In genomic region chr9:87540444-87541105, GRCh38 we compare ENCODE assay signal across 15 cellular contexts. TPM values are rescaled to one million over a fixed set of nuclear protein-coding genes. Genes with fewer than 3 reads are reported as not detected.
DNase-seq lines count a peak whose midpoint lies in the region; ATAC-seq and TF ChIP-seq lines count a peak whose summit lies in the region.
"Had no signal": no experiment of that assay in that cellular context is flagged by ENCODE, and none has a peak within 500 bp of the region (broad histone marks: within the 10 kb centered on the region; RNA-seq: fewer than 3 reads in every experiment).

No MANE protein-coding gene starts in this region.

- no peak overlapping the region for H3K27ac ChIP-seq in right lobe of liver
- H3K27ac ChIP-seq: 22Rv1; BLaER1 treated with 17β-estradiol and CSF1 and Interleukin-3, amounts not matched to agents 10 nM and 100 nM had no signal

- H3K4me1 Mint-ChIP-seq in WTC11 (peaks cover 29% of the 10 kb centered on the region), chondrocyte (ENCODE audit: low read depth) (peaks cover 44% of the 10 kb centered on the region)
- H3K4me1 Mint-ChIP-seq in activated naive CD4-positive, alpha-beta T cell treated with anti-CD3 and anti-CD28 coated beads, Interleukin-2, amount 10 ng/mL, durations not matched to agents 7 days and 5 days: no peaks in the 10 kb centered on the region

- intact Hi-C loops in right lobe of liver (cut with DNase I): no loop called here

- ATAC-seq in WTC11: no peak
- no peak for ATAC-seq in right lobe of liver

- TF ChIP-seq CTCF in AG10803 (conservative IDR thresholded peaks at IDR 0.05; ENCODE audit: low read length) (no peak), WTC11 (IDR thresholded peaks at IDR 0.05) (no peak), chondrocyte (IDR thresholded peaks at IDR 0.05) (no peak), right lobe of liver (IDR thresholded peaks at IDR 0.05) (no peak)

- peak; percentile 3 for DNase-seq in AG10803 (ENCODE audit: low read depth)
- no peak for DNase-seq in WTC11 (ENCODE audit: low spot score)
- no peak for DNase-seq in chondrocyte (ENCODE audit: low spot score)
- DNase-seq in iris pigment epithelial cell (ENCODE audit: low read depth): peak; percentile 70
- DNase-seq in activated naive CD4-positive, alpha-beta T cell treated with anti-CD3 and anti-CD28 coated beads, Interleukin-2, amount 10 ng/mL, durations not matched to agents 7 days and 5 days: no peak
- DNase-seq in NCI-H1417 (lab: John Stamatoyannopoulos, UW): no peak
- DNase-seq in NCI-H510A treated with DMSO at 0.1 percent for 48 hours (lab: John Stamatoyannopoulos, UW): no peak
- DNase-seq in right lobe of liver: no peak
- DNase-seq: CD4-positive, CD25-positive, alpha-beta regulatory T cell; DMS53; EL; GOT3; H9 had no signal

- H3K27ac Mint-ChIP-seq in WTC11 (0 out of 2 replicates have a peak overlapping the region, but pooled peaks have one; percentile 8), chondrocyte (ENCODE audit: unreplicated experiment) (peak overlapping the region; percentile 53)
- no peak overlapping the region for H3K27ac Mint-ChIP-seq in activated naive CD4-positive, alpha-beta T cell treated with anti-CD3 and anti-CD28 coated beads, Interleukin-2, amount 10 ng/mL, durations not matched to agents 7 days and 5 days
- H3K27ac Mint-ChIP-seq: CD4-positive, CD25-positive, alpha-beta regulatory T cell had no signal

- no peaks in the 10 kb centered on the region for H3K27me3 Mint-ChIP-seq in WTC11 (ENCODE audit: low read depth)
- H3K27me3 Mint-ChIP-seq in chondrocyte (ENCODE audit: low read depth): no peaks in the 10 kb centered on the region
- peaks cover 6% of the 10 kb centered on the region for H3K27me3 Mint-ChIP-seq in activated naive CD4-positive, alpha-beta T cell treated with anti-CD3 and anti-CD28 coated beads, Interleukin-2, amount 10 ng/mL, durations not matched to agents 7 days and 5 days
- H3K27me3 Mint-ChIP-seq: CD4-positive, CD25-positive, alpha-beta regulatory T cell had no signal

- 73% methylated on average over 8 of the region's 8 CpGs for WGBS in right lobe of liver (ENCODE audit: insufficient coverage, low coverage, low lambda C conversion rate, missing lambda C conversion rate)

- POLR2A ChIA-PET in WTC11 (lab: Charles Lee): interaction anchor here (0.7 kb wide), 1 partner anchor 9 kb away, joined by 6 read pairs; no protein-coding TSS in a partner anchor

- H3K9me3 Mint-ChIP-seq in WTC11 (no peaks in the 10 kb centered on the region), chondrocyte (ENCODE audit: low read depth) (no peaks in the 10 kb centered on the region)
- H3K9me3 Mint-ChIP-seq in activated naive CD4-positive, alpha-beta T cell treated with anti-CD3 and anti-CD28 coated beads, Interleukin-2, amount 10 ng/mL, durations not matched to agents 7 days and 5 days: no peaks in the 10 kb centered on the region
- H3K9me3 Mint-ChIP-seq: H9 had no signal

- no peak overlapping the region for H3K4me3 ChIP-seq in AG10803 (ENCODE audit: low read length)
- H3K4me3 ChIP-seq in right lobe of liver: no peak overlapping the region
- H3K4me3 ChIP-seq: BLaER1 treated with 17β-estradiol and CSF1 and Interleukin-3, amounts not matched to agents 10 nM and 100 nM had no signal

- no peaks in the 10 kb centered on the region for H3K4me1 ChIP-seq in right lobe of liver

- H3K9me3 ChIP-seq in right lobe of liver: no peaks in the 10 kb centered on the region
- H3K9me3 ChIP-seq: BLaER1 treated with 17β-estradiol and CSF1 and Interleukin-3, amounts not matched to agents 10 nM and 100 nM had no signal

- no peak overlapping the region for H3K4me3 Mint-ChIP-seq in WTC11
- no peak overlapping the region for H3K4me3 Mint-ChIP-seq in chondrocyte (ENCODE audit: unreplicated experiment)
- no peak overlapping the region for H3K4me3 Mint-ChIP-seq in activated naive CD4-positive, alpha-beta T cell treated with anti-CD3 and anti-CD28 coated beads, Interleukin-2, amount 10 ng/mL, durations not matched to agents 7 days and 5 days
- H3K4me3 Mint-ChIP-seq: CD4-positive, CD25-positive, alpha-beta regulatory T cell; H9 had no signal

- CTCF ChIA-PET in WTC11 (lab: Charles Lee): no interaction called here
- CTCF ChIA-PET in activated naive CD4-positive, alpha-beta T cell treated with anti-CD3 and anti-CD28 coated beads, Interleukin-2, amount 10 ng/mL, durations not matched to agents 7 days and 5 days (lab: Charles Lee): no interaction called here

- H3K27me3 ChIP-seq in right lobe of liver: no peaks in the 10 kb centered on the region
- H3K27me3 ChIP-seq: BLaER1 treated with 17β-estradiol and CSF1 and Interleukin-3, amounts not matched to agents 10 nM and 100 nM had no signal

- H3K36me3 Mint-ChIP-seq in WTC11: peaks cover 19% of the 10 kb centered on the region
- H3K36me3 Mint-ChIP-seq in chondrocyte (ENCODE audit: low read depth): peaks cover 7% of the 10 kb centered on the region
- H3K36me3 Mint-ChIP-seq in activated naive CD4-positive, alpha-beta T cell treated with anti-CD3 and anti-CD28 coated beads, Interleukin-2, amount 10 ng/mL, durations not matched to agents 7 days and 5 days: no peaks in the 10 kb centered on the region
- H3K36me3 Mint-ChIP-seq: CD4-positive, CD25-positive, alpha-beta regulatory T cell had no signal

- TF ChIP-seq POLR2A in right lobe of liver (IDR thresholded peaks at IDR 0.05): no peak

- no peaks in the 10 kb centered on the region for H3K36me3 ChIP-seq in right lobe of liver

TF ChIP-seq in WTC11, 78 proteins besides CTCF, POLR2A, EP300 and RAD21 (continues in another document):
- TF ChIP-seq ZBTB43 (CRISPR knock-in tag; IDR thresholded peaks at IDR 0.05): no peak
- TF ChIP-seq ZNF512 (CRISPR knock-in tag; IDR thresholded peaks at IDR 0.05; ENCODE audit: borderline replicate concordance): no peak
- no peak for TF ChIP-seq IRF1 (CRISPR knock-in tag; IDR thresholded peaks at IDR 0.05)
- no peak for TF ChIP-seq ZSCAN18 (CRISPR knock-in tag; IDR thresholded peaks at IDR 0.05)
- TF ChIP-seq FOXP4 (CRISPR knock-in tag; IDR thresholded peaks at IDR 0.05): no peak
- TF ChIP-seq JAZF1 (CRISPR knock-in tag; IDR thresholded peaks at IDR 0.05): no peak

RNA-seq across cellular contexts. Expression of gene DAPK1, which starts 42.9 kb away (rescaled TPM):
- total RNA-seq in WTC11 (2021): 127 to 130 TPM (median 129 TPM) in 3 replicates
- total RNA-seq in chondrocyte: 87.9 to 104 TPM (median 102 TPM) in 3 replicates
- total RNA-seq in right lobe of liver: 10 to 100 TPM; 17.4 to 55.0 (median 33.9) TPM

Comparison
In these comparisons a context has a peak if more than half of its experiments do, and no peak if none do; other contexts are left out.
1. DNase-seq: peak in AG10803 (single experiment) and iris pigment epithelial cell (single experiment); none in WTC11 (single experiment), chondrocyte (single experiment), activated naive CD4-positive, alpha-beta T cell treated with anti-CD3 and anti-CD28 coated beads, Interleukin-2, amount 10 ng/mL, durations not matched to agents 7 days and 5 days (single experiment), NCI-H1417 (0 of 3), NCI-H510A treated with DMSO at 0.1 percent for 48 hours (single experiment) and right lobe of liver (0 of 3).